1 cellular context compared by ENCODE assay signal in the genomic region with DNA sequence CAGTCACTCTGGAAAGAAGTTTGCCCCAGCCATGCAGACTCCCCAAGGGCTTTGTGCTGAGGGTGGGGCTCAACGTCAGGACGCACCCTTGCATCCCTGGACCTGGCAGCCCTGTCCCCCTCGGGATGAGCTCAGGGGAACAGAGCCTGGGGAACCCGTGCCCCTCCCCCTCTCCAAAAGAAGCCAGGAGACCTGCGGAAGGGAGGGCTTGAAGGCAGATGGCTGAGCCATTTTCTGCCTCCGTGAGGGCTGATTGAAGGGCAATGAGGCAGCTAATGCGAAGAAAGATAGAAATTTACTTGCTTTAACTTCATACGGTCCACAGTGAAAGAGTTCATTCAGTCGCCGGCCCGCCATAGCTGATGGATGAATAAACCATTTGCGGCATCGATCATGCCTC.
TF ChIP-seq lines count a peak whose summit lies in the region.

No MANE protein-coding gene starts in this region.

TF ChIP-seq in WTC11, 78 proteins besides CTCF, POLR2A, EP300 and RAD21 (continued from another document):
- TF ChIP-seq, protein P1, sequence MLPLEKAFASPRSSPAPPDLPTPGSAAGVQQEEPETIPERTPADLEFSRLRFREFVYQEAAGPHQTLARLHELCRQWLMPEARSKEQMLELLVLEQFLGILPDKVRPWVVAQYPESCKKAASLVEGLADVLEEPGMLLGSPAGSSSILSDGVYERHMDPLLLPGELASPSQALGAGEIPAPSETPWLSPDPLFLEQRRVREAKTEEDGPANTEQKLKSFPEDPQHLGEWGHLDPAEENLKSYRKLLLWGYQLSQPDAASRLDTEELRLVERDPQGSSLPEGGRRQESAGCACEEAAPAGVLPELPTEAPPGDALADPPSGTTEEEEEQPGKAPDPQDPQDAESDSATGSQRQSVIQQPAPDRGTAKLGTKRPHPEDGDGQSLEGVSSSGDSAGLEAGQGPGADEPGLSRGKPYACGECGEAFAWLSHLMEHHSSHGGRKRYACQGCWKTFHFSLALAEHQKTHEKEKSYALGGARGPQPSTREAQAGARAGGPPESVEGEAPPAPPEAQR (CRISPR knock-in tag; IDR thresholded peaks at IDR 0.05), result no peak
- TF ChIP-seq CDX4 (CRISPR knock-in tag; IDR thresholded peaks at IDR 0.05; ENCODE audit: borderline replicate concordance), result no peak
